ENCODE assay signal across 21 cellular contexts in genomic region chr12:49951411-49952105, GRCh38. TPM values are rescaled to one million over a fixed set of nuclear protein-coding genes. Genes with fewer than 3 reads are reported as not detected.
"Had no signal": no experiment of that assay in that cellular context is flagged by ENCODE, and none has a peak within 500 bp of the region (broad histone marks: within the 10 kb centered on the region; RNA-seq: fewer than 3 reads in every experiment).

No MANE protein-coding gene starts in this region.

- H3K79me2 ChIP-seq: hepatocyte had no signal

- H2AFZ ChIP-seq: hepatocyte had no signal

- H3K36me3 Mint-ChIP-seq: activated naive CD8-positive, alpha-beta T cell treated with anti-CD3 and anti-CD28 coated beads for 36 hours; brain; mesothelial cell of epicardium; natural killer cell treated with Interleukin-12 subunit alpha and Interleukin-12 subunit beta and Interleukin-15 and Interleukin-18, amount 100 ng/mL, for 72 hours; WTC11 had no signal

- H3K9me3 ChIP-seq: lower lobe of right lung, suprapubic skin had no signal

- H3K9me3 Mint-ChIP-seq: activated naive CD8-positive, alpha-beta T cell treated with anti-CD3 and anti-CD28 coated beads for 36 hours; brain; mesothelial cell of epicardium; natural killer cell treated with Interleukin-12 subunit alpha and Interleukin-12 subunit beta and Interleukin-15 and Interleukin-18, amount 100 ng/mL, for 72 hours; stimulated activated naive CD8-positive, alpha-beta T cell treated with anti-CD3 and anti-CD28 coated beads, Interleukin-15, amount 100 ng/mL, for 72 hours; T-helper 1 cell treated with Interleukin-12 subunit alpha and Interleukin-12 subunit beta and Interleukin-4 antibody, amounts not matched to agents 30 μg/mL and 1 μg/mL, for 36 hours; WTC11 had no signal

- ATAC-seq: activated CD4-positive, alpha-beta T cell treated with anti-CD3 and anti-CD28 coated beads for 36 hours; foreskin keratinocyte; lower lobe of right lung; natural killer cell treated with Interleukin-12 subunit alpha and Interleukin-12 subunit beta and Interleukin-15 and Interleukin-18, amount 100 ng/mL, for 72 hours; stimulated activated naive CD8-positive, alpha-beta T cell treated with anti-CD3 and anti-CD28 coated beads, Interleukin-15, amount 100 ng/mL, for 72 hours; WTC11 had no signal

- H3K27ac Mint-ChIP-seq: activated CD4-positive, alpha-beta T cell treated with anti-CD3 and anti-CD28 coated beads for 36 hours; activated naive CD8-positive, alpha-beta T cell treated with anti-CD3 and anti-CD28 coated beads for 36 hours; brain; mesothelial cell of epicardium; natural killer cell treated with Interleukin-12 subunit alpha and Interleukin-12 subunit beta and Interleukin-15 and Interleukin-18, amount 100 ng/mL, for 72 hours; T-helper 1 cell treated with Interleukin-12 subunit alpha and Interleukin-12 subunit beta and Interleukin-4 antibody, amounts not matched to agents 30 μg/mL and 1 μg/mL, for 36 hours; WTC11 had no signal

- H3K36me3 ChIP-seq: lower lobe of right lung, suprapubic skin had no signal

- H3K4me1 Mint-ChIP-seq: activated CD4-positive, alpha-beta T cell treated with anti-CD3 and anti-CD28 coated beads for 36 hours; activated naive CD8-positive, alpha-beta T cell treated with anti-CD3 and anti-CD28 coated beads for 36 hours had no signal

- H3K4me3 ChIP-seq: dorsolateral prefrontal cortex, hepatocyte, lower lobe of right lung, suprapubic skin had no signal

- H3K4me2 ChIP-seq: hepatocyte had no signal

- H3K4me3 Mint-ChIP-seq: activated CD4-positive, alpha-beta T cell treated with anti-CD3 and anti-CD28 coated beads for 36 hours; activated naive CD8-positive, alpha-beta T cell treated with anti-CD3 and anti-CD28 coated beads for 36 hours; brain; mesothelial cell of epicardium; natural killer cell treated with Interleukin-12 subunit alpha and Interleukin-12 subunit beta and Interleukin-15 and Interleukin-18, amount 100 ng/mL, for 72 hours; stimulated activated naive CD8-positive, alpha-beta T cell treated with anti-CD3 and anti-CD28 coated beads, Interleukin-15, amount 100 ng/mL, for 72 hours; T-helper 1 cell treated with Interleukin-12 subunit alpha and Interleukin-12 subunit beta and Interleukin-4 antibody, amounts not matched to agents 30 μg/mL and 1 μg/mL, for 36 hours; WTC11 had no signal

- H3K27ac ChIP-seq: dorsolateral prefrontal cortex, foreskin keratinocyte, hepatocyte, lower lobe of right lung, suprapubic skin had no signal

- DNase-seq: activated CD4-positive, alpha-beta T cell treated with anti-CD3 and anti-CD28 coated beads for 36 hours; activated CD4-positive, alpha-beta T cell treated with anti-CD3 and anti-CD28 coated beads, Interleukin-2, amount 50 U/mL, for 48 hours; activated naive CD4-positive, alpha-beta T cell; activated naive CD8-positive, alpha-beta T cell treated with anti-CD3 and anti-CD28 coated beads for 36 hours; central memory CD4-positive, alpha-beta T cell; foreskin keratinocyte; left cardiac atrium; lower lobe of right lung; nucleus accumbens; retina; stimulated activated naive CD8-positive, alpha-beta T cell treated with anti-CD3 and anti-CD28 coated beads, Interleukin-15, amount 100 ng/mL, for 72 hours had no signal

- H3K4me1 ChIP-seq: foreskin keratinocyte had no signal

RNA-seq across cellular contexts. Expression of gene AQP2, which starts 1.0 kb away (rescaled TPM):
- total RNA-seq: activated CD4-positive, alpha-beta T cell treated with anti-CD3 and anti-CD28 coated beads for 36 hours; activated naive CD8-positive, alpha-beta T cell treated with anti-CD3 and anti-CD28 coated beads for 36 hours; dorsolateral prefrontal cortex; epithelial cell of proximal tubule; fibroblast of lung; foreskin keratinocyte; lower lobe of right lung; mesothelial cell of epicardium; natural killer cell treated with Interleukin-12 subunit alpha and Interleukin-12 subunit beta and Interleukin-15 and Interleukin-18, amount 100 ng/mL, for 72 hours; WTC11 had no signal
- polyA plus RNA-seq: fibroblast of lung, foreskin keratinocyte had no signal

RNA-seq across cellular contexts. Expression of gene AQP5, which starts 10.1 kb away (rescaled TPM):
- total RNA-seq: activated CD4-positive, alpha-beta T cell treated with anti-CD3 and anti-CD28 coated beads for 36 hours; activated naive CD8-positive, alpha-beta T cell treated with anti-CD3 and anti-CD28 coated beads for 36 hours; epithelial cell of proximal tubule; fibroblast of lung; foreskin keratinocyte; natural killer cell treated with Interleukin-12 subunit alpha and Interleukin-12 subunit beta and Interleukin-15 and Interleukin-18, amount 100 ng/mL, for 72 hours had no signal
- polyA plus RNA-seq: fibroblast of lung, foreskin keratinocyte had no signal

RNA-seq across cellular contexts. Expression of gene AQP6, which starts 21.2 kb away (rescaled TPM):
- total RNA-seq: activated CD4-positive, alpha-beta T cell treated with anti-CD3 and anti-CD28 coated beads for 36 hours; activated naive CD8-positive, alpha-beta T cell treated with anti-CD3 and anti-CD28 coated beads for 36 hours; epithelial cell of proximal tubule; hepatocyte; natural killer cell treated with Interleukin-12 subunit alpha and Interleukin-12 subunit beta and Interleukin-15 and Interleukin-18, amount 100 ng/mL, for 72 hours; suprapubic skin had no signal
- polyA plus RNA-seq: fibroblast of lung had no signal

RNA-seq across cellular contexts. Expression of gene FAIM2, which starts 47.9 kb away (rescaled TPM):
- total RNA-seq: epithelial cell of proximal tubule, foreskin keratinocyte had no signal
- polyA plus RNA-seq: foreskin keratinocyte had no signal
